2 cellular contexts compared by ENCODE assay signal in genomic region chr20:36399147-36399968, GRCh38.
TF ChIP-seq lines count a peak whose summit lies in the region.

No MANE protein-coding gene starts in this region.

TF ChIP-seq in HCT116, 20 proteins besides CTCF, POLR2A, EP300 and RAD21:
- no peak for TF ChIP-seq REST (IDR thresholded peaks at IDR 0.05; ENCODE audit: low read depth)
- peak; percentile 82 for TF ChIP-seq CBX3 (IDR thresholded peaks at IDR 0.05; ENCODE audit: low read depth)
- peak; percentile 41; the same call in 1 of the 2 replicates for TF ChIP-seq SP1 (IDR thresholded peaks at IDR 0.05; ENCODE audit: low read depth)
- TF ChIP-seq YY1 (IDR thresholded peaks at IDR 0.05; ENCODE audit: extremely low read depth, insufficient replicate concordance, low read depth, low read length) = peak; percentile 71
- TF ChIP-seq FOSL1 (IDR thresholded peaks at IDR 0.05; ENCODE audit: low read depth) = no peak
- no peak for TF ChIP-seq SIN3A (IDR thresholded peaks at IDR 0.05; ENCODE audit: low read depth)
- TF ChIP-seq EZH2phosphoT487 (IDR thresholded peaks at IDR 0.05; ENCODE audit: borderline replicate concordance) = no peak
- TF ChIP-seq SRF (IDR thresholded peaks at IDR 0.05; ENCODE audit: low read depth) = peak; percentile 95
- TF ChIP-seq TCF7L2 (IDR thresholded peaks at IDR 0.05; ENCODE audit: borderline replicate concordance, extremely low read depth, insufficient read depth, insufficient read length) = peak; percentile 23
- no peak for TF ChIP-seq ELF1 (IDR thresholded peaks at IDR 0.05; ENCODE audit: borderline replicate concordance, low read depth)

TF ChIP-seq in K562, 482 proteins besides CTCF, POLR2A, EP300 and RAD21 (continued from another document):
- peak in 1 of 2 experiments; percentile 90; a peak in 2 of 4 replicates for TF ChIP-seq ZMIZ1 (IDR thresholded peaks at IDR 0.05; ENCODE audit: low read depth in 2 of 2, low read length in 2 of 2)
- TF ChIP-seq ZNF24 (IDR thresholded peaks at IDR 0.05) = no peak
- peak; percentile 99 for TF ChIP-seq ZBTB17 (CRISPR knock-in tag; IDR thresholded peaks at IDR 0.05)
- TF ChIP-seq FOXA1 (IDR thresholded peaks at IDR 0.05; ENCODE audit: borderline replicate concordance) = no peak
- TF ChIP-seq CBX3 (IDR thresholded peaks at IDR 0.05; ENCODE audit: borderline replicate concordance in 1 of 2, low read length in 2 of 2) = peak in 1 of 2 experiments; percentile 26; a peak in 1 of 3 replicates
- peak; percentile 33; the same call in 1 of the 2 replicates for TF ChIP-seq ATF7 (IDR thresholded peaks at IDR 0.05)
- 0 out of 2 replicates have a peak, but pooled peaks have one; percentile 15 for TF ChIP-seq EHMT2 (IDR thresholded peaks at IDR 0.05)
- TF ChIP-seq, protein P1, sequence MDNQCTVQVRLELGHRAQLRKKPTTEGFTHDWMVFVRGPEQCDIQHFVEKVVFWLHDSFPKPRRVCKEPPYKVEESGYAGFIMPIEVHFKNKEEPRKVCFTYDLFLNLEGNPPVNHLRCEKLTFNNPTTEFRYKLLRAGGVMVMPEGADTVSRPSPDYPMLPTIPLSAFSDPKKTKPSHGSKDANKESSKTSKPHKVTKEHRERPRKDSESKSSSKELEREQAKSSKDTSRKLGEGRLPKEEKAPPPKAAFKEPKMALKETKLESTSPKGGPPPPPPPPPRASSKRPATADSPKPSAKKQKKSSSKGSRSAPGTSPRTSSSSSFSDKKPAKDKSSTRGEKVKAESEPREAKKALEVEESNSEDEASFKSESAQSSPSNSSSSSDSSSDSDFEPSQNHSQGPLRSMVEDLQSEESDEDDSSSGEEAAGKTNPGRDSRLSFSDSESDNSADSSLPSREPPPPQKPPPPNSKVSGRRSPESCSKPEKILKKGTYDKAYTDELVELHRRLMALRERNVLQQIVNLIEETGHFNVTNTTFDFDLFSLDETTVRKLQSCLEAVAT (IDR thresholded peaks at IDR 0.05) = peak in 1 of 2 experiments; percentile 100; a peak in 2 of 4 replicates
- TF ChIP-seq PHF8 (IDR thresholded peaks at IDR 0.05; ENCODE audit: borderline replicate concordance, low read length) = no peak
- TF ChIP-seq RCOR1 (IDR thresholded peaks at IDR 0.05; ENCODE audit: borderline replicate concordance in 1 of 2, low read depth in 2 of 2, low read length in 2 of 2) = peak in 1 of 2 experiments; percentile 45; a peak in 1 of 4 replicates
- no peak for TF ChIP-seq TEAD2 (tag; IDR thresholded peaks at IDR 0.05)
- TF ChIP-seq NFRKB (IDR thresholded peaks at IDR 0.05; ENCODE audit: low read depth) = no peak
- no peak for TF ChIP-seq ZNF79 (CRISPR knock-in tag; IDR thresholded peaks at IDR 0.05; ENCODE audit: low read depth)
- TF ChIP-seq YY1 (IDR thresholded peaks at IDR 0.05; ENCODE audit: borderline replicate concordance in 1 of 3, control insufficient read depth in 1 of 3, extremely low read depth in 1 of 3, insufficient read depth in 3 of 3, insufficient read length in 1 of 3, insufficient replicate concordance in 2 of 3, low read depth in 1 of 3, low read length in 2 of 3) = peak in 1 of 3 experiments; percentile 21
- TF ChIP-seq, protein P2, sequence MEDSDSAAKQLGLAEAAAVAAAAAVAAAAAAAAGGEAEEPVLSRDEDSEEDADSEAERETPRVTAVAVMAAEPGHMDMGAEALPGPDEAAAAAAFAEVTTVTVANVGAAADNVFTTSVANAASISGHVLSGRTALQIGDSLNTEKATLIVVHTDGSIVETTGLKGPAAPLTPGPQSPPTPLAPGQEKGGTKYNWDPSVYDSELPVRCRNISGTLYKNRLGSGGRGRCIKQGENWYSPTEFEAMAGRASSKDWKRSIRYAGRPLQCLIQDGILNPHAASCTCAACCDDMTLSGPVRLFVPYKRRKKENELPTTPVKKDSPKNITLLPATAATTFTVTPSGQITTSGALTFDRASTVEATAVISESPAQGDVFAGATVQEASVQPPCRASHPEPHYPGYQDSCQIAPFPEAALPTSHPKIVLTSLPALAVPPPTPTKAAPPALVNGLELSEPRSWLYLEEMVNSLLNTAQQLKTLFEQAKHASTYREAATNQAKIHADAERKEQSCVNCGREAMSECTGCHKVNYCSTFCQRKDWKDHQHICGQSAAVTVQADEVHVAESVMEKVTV (CRISPR knock-in tag; IDR thresholded peaks at IDR 0.05) = peak; percentile 15; the same call in 1 of the 2 replicates
- TF ChIP-seq RFX1 (IDR thresholded peaks at IDR 0.05) = peak; percentile 49
- TF ChIP-seq ZNF764 (CRISPR knock-in tag; IDR thresholded peaks at IDR 0.05; ENCODE audit: low read depth) = peak; percentile 82
- TF ChIP-seq ZFX (CRISPR knock-in tag; IDR thresholded peaks at IDR 0.05) = no peak
- peak; percentile 53; the same call in 1 of the 2 replicates for TF ChIP-seq CREB3L1 (IDR thresholded peaks at IDR 0.05; ENCODE audit: borderline replicate concordance, low read depth)
- TF ChIP-seq SMC3 (conservative IDR thresholded peaks at IDR 0.05; ENCODE audit: insufficient read depth, low read depth, low read length) = peak; percentile 58
- TF ChIP-seq ESRRA (IDR thresholded peaks at IDR 0.05; ENCODE audit: borderline replicate concordance, low read depth) = peak; percentile 51; the same call in 1 of the 2 replicates
- TF ChIP-seq DACH1 (IDR thresholded peaks at IDR 0.05; ENCODE audit: partially characterized antibody) = peak; percentile 39
- TF ChIP-seq XRCC5 (IDR thresholded peaks at IDR 0.05; ENCODE audit: low read depth, low read length) = no peak
- TF ChIP-seq CTBP1 (IDR thresholded peaks at IDR 0.05; ENCODE audit: borderline replicate concordance) = peak; percentile 39; the same call in 1 of the 2 replicates
- TF ChIP-seq EP400 (IDR thresholded peaks at IDR 0.05) = no peak
- TF ChIP-seq FOXK2 (conservative IDR thresholded peaks at IDR 0.05 in 1 of 2, IDR thresholded peaks at IDR 0.05 in 1 of 2; ENCODE audit: low read depth in 2 of 2) = peak in 1 of 2 experiments; percentile 43; a peak in 1 of 4 replicates
- TF ChIP-seq HCFC1 (IDR thresholded peaks at IDR 0.05; ENCODE audit: low read depth, low read length) = peak; percentile 37; the same call in 1 of the 2 replicates
- peak; percentile 35; the same call in 1 of the 2 replicates for TF ChIP-seq JUND (IDR thresholded peaks at IDR 0.05; ENCODE audit: borderline replicate concordance, low read depth, low read length)
- no peak; the same call in 2 of the 3 replicates for TF ChIP-seq JUND (tag; IDR thresholded peaks at IDR 0.05; ENCODE audit: borderline replicate concordance, low read depth, low read length)
- TF ChIP-seq, protein P3, sequence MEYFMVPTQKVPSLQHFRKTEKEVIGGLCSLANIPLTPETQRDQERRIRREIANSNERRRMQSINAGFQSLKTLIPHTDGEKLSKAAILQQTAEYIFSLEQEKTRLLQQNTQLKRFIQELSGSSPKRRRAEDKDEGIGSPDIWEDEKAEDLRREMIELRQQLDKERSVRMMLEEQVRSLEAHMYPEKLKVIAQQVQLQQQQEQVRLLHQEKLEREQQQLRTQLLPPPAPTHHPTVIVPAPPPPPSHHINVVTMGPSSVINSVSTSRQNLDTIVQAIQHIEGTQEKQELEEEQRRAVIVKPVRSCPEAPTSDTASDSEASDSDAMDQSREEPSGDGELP (CRISPR knock-in tag; IDR thresholded peaks at IDR 0.05; ENCODE audit: borderline replicate concordance) = peak; percentile 90
- TF ChIP-seq L3MBTL2 (IDR thresholded peaks at IDR 0.05) = peak; percentile 78
- peak; percentile 20; the same call in 1 of the 2 replicates for TF ChIP-seq KLF16 (IDR thresholded peaks at IDR 0.05)
- TF ChIP-seq ZNF23 (CRISPR knock-in tag; IDR thresholded peaks at IDR 0.05) = peak; percentile 82; the same call in 1 of the 2 replicates
